Comparison of ENCODE assay signal across 8 cellular contexts in genomic region chr7:47361746-47362215, GRCh38.
A peak's percentile ranks its signal among the peaks of the same experiment; 100 is the strongest.
DNase-seq lines count a peak whose midpoint lies in the region; ATAC-seq and TF ChIP-seq lines count a peak whose summit lies in the region.

No MANE protein-coding gene starts in this region.

- ATAC-seq in lung (ENCODE audit: insufficient read depth, low FRiP score) (peak; percentile 47), natural killer cell (no peak)
- ATAC-seq in effector memory CD8-positive, alpha-beta T cell (replicated peaks): no peak

- H3K9me3 Mint-ChIP-seq in natural killer cell: no peaks in the 10 kb centered on the region
- no peaks in the 10 kb centered on the region for H3K9me3 Mint-ChIP-seq in effector memory CD8-positive, alpha-beta T cell

- H3K27ac Mint-ChIP-seq in natural killer cell: no peak overlapping the region
- no peak overlapping the region for H3K27ac Mint-ChIP-seq in effector memory CD8-positive, alpha-beta T cell

- H3K27me3 Mint-ChIP-seq in natural killer cell (ENCODE audit: low read depth in 2 of 2): no peaks in the 10 kb centered on the region
- no peaks in the 10 kb centered on the region for H3K27me3 Mint-ChIP-seq in effector memory CD8-positive, alpha-beta T cell

- H3K36me3 ChIP-seq in BJ (ENCODE audit: control insufficient read depth, insufficient read depth, low read length) (peaks cover 32% of the 10 kb centered on the region), lung (ENCODE audit: control insufficient read depth in 2 of 2, insufficient read depth in 2 of 2, low read length in 2 of 2) (peaks cover 0 to 7% of the 10 kb centered on the region in 2 donors), ascending aorta (no peaks in the 10 kb centered on the region)

- H3K4me1 Mint-ChIP-seq in natural killer cell: no peaks in the 10 kb centered on the region
- no peaks in the 10 kb centered on the region for H3K4me1 Mint-ChIP-seq in effector memory CD8-positive, alpha-beta T cell (ENCODE audit: low read depth in 2 of 2)

- H3K27ac ChIP-seq in lung (ENCODE audit: low read depth in 1 of 2, low read length in 1 of 2): peak overlapping the region; percentile 32 to 34
- H3K27ac ChIP-seq in ascending aorta: no peak overlapping the region

- H3K4me1 ChIP-seq in lung (ENCODE audit: control insufficient read depth in 2 of 2, insufficient read depth in 2 of 2, low read length in 2 of 2) (peaks cover 0 to 6% of the 10 kb centered on the region in 2 donors), ascending aorta (no peaks in the 10 kb centered on the region)

- no peak overlapping the region for H3K4me3 Mint-ChIP-seq in natural killer cell
- H3K4me3 Mint-ChIP-seq in effector memory CD8-positive, alpha-beta T cell: no peak overlapping the region

- no peaks in the 10 kb centered on the region for H3K9me3 ChIP-seq in lung (ENCODE audit: control insufficient read depth in 2 of 2, insufficient read depth in 1 of 2, low read length in 1 of 2)
- no peaks in the 10 kb centered on the region for H3K9me3 ChIP-seq in ascending aorta

- intact Hi-C loops in natural killer cell (cut with micrococcal nuclease): no loop called here
- intact Hi-C loops in ascending aorta (cut with DNase I): no loop called here

- TF ChIP-seq CTCF in BJ (IDR thresholded peaks at IDR 0.05; ENCODE audit: insufficient read depth, low read depth, low read length) (no peak), lung (IDR thresholded peaks at IDR 0.05; ENCODE audit: control extremely low read depth, extremely low read depth) (no peak), natural killer cell (IDR thresholded peaks at IDR 0.05) (no peak), ascending aorta (IDR thresholded peaks at IDR 0.05) (no peak)

- H3K27me3 ChIP-seq in BJ (ENCODE audit: control insufficient read depth, insufficient read depth, low read length): no peaks in the 10 kb centered on the region
- H3K27me3 ChIP-seq in lung (ENCODE audit: control insufficient read depth, insufficient read depth): no peaks in the 10 kb centered on the region
- H3K27me3 ChIP-seq in ascending aorta: no peaks in the 10 kb centered on the region

- WGBS in lung, 2 donors: 65 to 77% methylated on average over 4 of the region's 4 CpGs

- CTCF ChIA-PET in BJ (lab: Yijun Ruan, JAX): no interaction called here

- H3K4me3 ChIP-seq in BJ (ENCODE audit: low read depth, low read length): no peak overlapping the region
- no peak overlapping the region for H3K4me3 ChIP-seq in lung
- no peak overlapping the region for H3K4me3 ChIP-seq in ascending aorta

- DNase-seq in BJ (ENCODE audit: low read depth): peak; percentile 56
- DNase-seq in HT1080 (ENCODE audit: low read depth): peak; percentile 92
- DNase-seq in amniotic epithelial cell (ENCODE audit: low read depth): peak; percentile 90
- peak; percentile 60 for DNase-seq in lung (ENCODE audit: low spot score)
- DNase-seq in natural killer cell: no peak
- DNase-seq in T-helper 9 cell: no peak
- DNase-seq in ascending aorta (ENCODE audit: low spot score in 2 of 2): no peak
- no peak for DNase-seq in effector memory CD8-positive, alpha-beta T cell

- POLR2A ChIA-PET in BJ (lab: Charles Lee): no interaction called here

- H3K36me3 Mint-ChIP-seq in natural killer cell: no peaks in the 10 kb centered on the region
- H3K36me3 Mint-ChIP-seq in effector memory CD8-positive, alpha-beta T cell (ENCODE audit: insufficient read depth): no peaks in the 10 kb centered on the region

Comparison
In these comparisons a context has a peak if more than half of its experiments do, and no peak if none do; other contexts are left out.
1. DNase-seq: peak in BJ (single experiment), HT1080 (single experiment), amniotic epithelial cell (single experiment) and lung (single experiment); none in natural killer cell (single experiment), T-helper 9 cell (single experiment), ascending aorta (0 of 2) and effector memory CD8-positive, alpha-beta T cell (0 of 3).
2. H3K27ac ChIP-seq: peak in lung (2 of 2); none in ascending aorta (0 of 2).